Comparison of ENCODE assay signal across 19 cellular contexts in the genomic region with DNA sequence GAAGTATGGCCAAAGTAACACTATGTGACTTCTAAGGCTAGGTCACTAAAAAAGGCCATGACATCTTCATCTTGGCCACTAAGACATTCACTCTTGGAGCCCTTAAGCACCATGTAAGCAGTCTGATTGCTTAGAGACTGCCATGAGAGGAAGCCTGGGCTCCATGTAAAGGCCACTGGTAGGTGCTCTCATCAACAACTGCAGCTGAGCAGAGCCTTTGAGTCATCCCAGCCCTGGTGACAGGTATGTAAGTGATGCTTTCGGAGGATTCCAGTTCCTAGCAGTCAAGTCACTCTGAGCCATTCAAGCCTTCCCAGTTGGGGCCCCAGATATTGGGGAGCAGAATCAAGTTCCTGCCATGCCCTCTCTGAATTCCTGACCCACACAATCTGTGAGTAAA.
"Had no signal": no experiment of that assay in that cellular context is flagged by ENCODE, and none has a peak within 500 bp of the region (broad histone marks: within the 10 kb centered on the region; RNA-seq: fewer than 3 reads in every experiment).

No MANE protein-coding gene starts in this region.

- H3K27me3 Mint-ChIP-seq: activated CD4-positive, alpha-beta T cell treated with anti-CD3 and anti-CD28 coated beads, Interleukin-2, amount 10 ng/mL, durations not matched to agents 24 days and 14 days; central memory CD8-positive, alpha-beta T cell; naive B cell; progenitor cell of endocrine pancreas had no signal

- H3K9me3 ChIP-seq: left ventricle myocardium inferior, ovary, stomach, tibial artery had no signal

- ATAC-seq: sciatic nerve; stimulated activated effector memory CD8-positive, alpha-beta T cell treated with anti-CD3 and anti-CD28 coated beads, Interleukin-12 subunit alpha, Interleukin-12 subunit beta, amount 100 ng/mL, for 72 hours had no signal

- H3K4me3 ChIP-seq: left ventricle myocardium inferior, lung, ovary, skin epidermis, stomach, tibial artery had no signal

- H3K4me3 Mint-ChIP-seq: activated CD4-positive, alpha-beta T cell treated with anti-CD3 and anti-CD28 coated beads, Interleukin-2, amount 10 ng/mL, durations not matched to agents 24 days and 14 days; central memory CD8-positive, alpha-beta T cell; naive B cell; nephron progenitor cell; stimulated activated effector memory CD8-positive, alpha-beta T cell treated with anti-CD3 and anti-CD28 coated beads, Interleukin-12 subunit alpha, Interleukin-12 subunit beta, amount 100 ng/mL, for 72 hours had no signal

- H3K9me3 Mint-ChIP-seq: central memory CD8-positive, alpha-beta T cell; stimulated activated effector memory CD8-positive, alpha-beta T cell treated with anti-CD3 and anti-CD28 coated beads, Interleukin-12 subunit alpha, Interleukin-12 subunit beta, amount 100 ng/mL, for 72 hours had no signal

- H3K36me3 ChIP-seq: left ventricle myocardium inferior, ovary, stomach, tibial artery had no signal

- H3K27ac ChIP-seq: epithelial cell of prostate, left ventricle myocardium inferior, ovary, stomach, tibial artery had no signal

- H3K36me3 Mint-ChIP-seq: activated naive CD4-positive, alpha-beta T cell treated with anti-CD3 and anti-CD28 coated beads, Interleukin-2, amount 50 U/mL, for 72 hours; naive B cell; stimulated activated effector memory CD8-positive, alpha-beta T cell treated with anti-CD3 and anti-CD28 coated beads, Interleukin-12 subunit alpha, Interleukin-12 subunit beta, amount 100 ng/mL, for 72 hours had no signal

- H3K27ac Mint-ChIP-seq: activated CD4-positive, alpha-beta T cell treated with anti-CD3 and anti-CD28 coated beads, Interleukin-2, amount 10 ng/mL, durations not matched to agents 24 days and 14 days; activated naive CD4-positive, alpha-beta T cell treated with anti-CD3 and anti-CD28 coated beads, Interleukin-2, amount 50 U/mL, for 72 hours; progenitor cell of endocrine pancreas; stimulated activated effector memory CD8-positive, alpha-beta T cell treated with anti-CD3 and anti-CD28 coated beads, Interleukin-12 subunit alpha, Interleukin-12 subunit beta, amount 100 ng/mL, for 72 hours had no signal

- DNase-seq: activated CD4-positive, alpha-beta T cell treated with anti-CD3 and anti-CD28 coated beads, Interleukin-2, amount 10 ng/mL, durations not matched to agents 24 days and 14 days; activated gamma-delta T cell treated with Interleukin-2 at 50 U/mL for 16 hours; effector CD4-positive, alpha-beta T cell; left ventricle myocardium inferior; naive B cell; nephron progenitor cell; ovary; stimulated activated CD4-positive, alpha-beta T cell treated with anti-CD3 and anti-CD28 coated beads, Interleukin-12 subunit alpha, Interleukin-12 subunit beta, amount 100 ng/mL, for 4 hours; stimulated activated CD4-positive, alpha-beta T cell treated with anti-CD3 and anti-CD28 coated beads, Interleukin-4, amount 100 ng/mL, for 1 hour; stomach; tibial artery had no signal

- H3K4me1 Mint-ChIP-seq: central memory CD8-positive, alpha-beta T cell; stimulated activated effector memory CD8-positive, alpha-beta T cell treated with anti-CD3 and anti-CD28 coated beads, Interleukin-12 subunit alpha, Interleukin-12 subunit beta, amount 100 ng/mL, for 72 hours had no signal

- H3K27me3 ChIP-seq: ovary, stomach, tibial artery had no signal
